In genomic region chr4:41658106-41658505, GRCh38 we compare ENCODE assay signal across 22 cellular contexts.
DNase-seq lines count a peak whose midpoint lies in the region; ATAC-seq and FAIRE-seq lines count a peak whose summit lies in the region.
"Had no signal": no experiment of that assay in that cellular context is flagged by ENCODE, and none has a peak within 500 bp of the region (broad histone marks: within the 10 kb centered on the region; RNA-seq: fewer than 3 reads in every experiment).

No MANE protein-coding gene starts in this region.

- FAIRE-seq in HTR-8/SVneo (lab: Jason Lieb, UNC): peak; percentile 23
- FAIRE-seq: astrocyte, D721Med had no signal

- DNase-seq in DMS53 (lab: John Stamatoyannopoulos, UW) (peak; percentile 89), HTR-8/SVneo (ENCODE audit: insufficient read length, low spot score) (no peak), NCI-H510A treated with DMSO at 0.1 percent for 48 hours (lab: John Stamatoyannopoulos, UW) (peak; percentile 71), left kidney (ENCODE audit: low read depth, low spot score) (peak; percentile 54), SW480 (ENCODE audit: low spot score) (no peak)
- DNase-seq: activated CD4-positive, alpha-beta memory T cell treated with anti-CD3 and anti-CD28 coated beads, Interleukin-2, amount 10 ng/mL, durations not matched to agents 7 days and 5 days; activated CD4-positive, CD25-positive, alpha-beta regulatory T cell treated with anti-CD3 and anti-CD28 coated beads, Interleukin-2, amount 50 U/mL, for 72 hours; activated naive CD8-positive, alpha-beta T cell treated with anti-CD3 and anti-CD28 coated beads for 36 hours; dorsolateral prefrontal cortex; GM23248; Karpas-422; NCI-H1048; NCI-H774; SIG-M5; stimulated activated CD8-positive, alpha-beta memory T cell treated with anti-CD3 and anti-CD28 coated beads, Interleukin-4, amount 100 ng/mL, for 48 hours; stomach; T-cell had no signal

- ATAC-seq in HG03135 (IDR thresholded peaks at IDR 0.05; ENCODE audit: unreplicated experiment): no peak
- ATAC-seq in GM21619 (IDR thresholded peaks at IDR 0.05; ENCODE audit: unreplicated experiment): no peak
- ATAC-seq: sciatic nerve, T-cell had no signal

Comparison
In these comparisons a context has a peak if more than half of its experiments do, and no peak if none do; other contexts are left out.
1. DNase-seq: peak in DMS53 (single experiment), NCI-H510A treated with DMSO at 0.1 percent for 48 hours (single experiment) and left kidney (single experiment); none in HTR-8/SVneo (single experiment) and SW480 (single experiment).